Comparison of ENCODE assay signal across 2 cellular contexts in the genomic region with DNA sequence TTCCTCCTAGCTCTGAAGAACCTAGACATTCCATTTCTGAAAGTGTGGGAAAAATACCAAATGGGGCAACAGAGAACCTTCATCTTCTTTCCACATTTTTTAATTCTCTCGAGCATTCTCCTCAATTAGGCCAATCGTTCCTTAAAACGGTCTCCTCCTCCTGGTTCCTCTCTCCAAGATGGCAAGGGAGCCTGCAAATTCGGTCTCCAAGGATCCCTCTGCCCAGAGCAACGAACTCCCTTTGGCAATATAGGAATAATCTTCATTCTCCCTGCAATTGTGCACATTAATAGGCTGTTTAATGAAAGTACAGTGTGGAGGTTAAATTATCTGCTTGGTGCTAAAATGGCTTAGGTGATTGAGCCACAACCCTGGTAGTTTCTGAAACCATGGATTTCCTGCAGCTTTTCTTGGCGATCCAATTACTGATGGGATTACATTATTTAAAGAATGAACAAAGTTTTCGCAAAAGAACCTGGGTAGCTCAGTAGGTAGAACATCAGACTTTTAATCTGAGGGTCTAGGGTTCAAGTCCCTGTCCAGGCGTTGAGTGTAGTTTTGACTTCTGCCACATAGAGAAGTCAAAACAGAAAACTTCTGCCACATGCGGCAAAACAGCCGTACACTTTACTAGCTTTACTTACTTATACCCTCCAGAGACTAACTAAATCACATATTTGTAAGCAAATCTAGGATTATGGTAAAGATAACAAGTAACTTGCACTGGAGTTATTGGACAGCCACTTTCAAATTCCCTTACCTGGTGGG.
A peak's percentile ranks its signal among the peaks of the same experiment; 100 is the strongest.
TF ChIP-seq lines count a peak whose summit lies in the region.

No MANE protein-coding gene starts in this region.

TF ChIP-seq in HepG2, 621 proteins besides CTCF, POLR2A, EP300 and RAD21:
- TF ChIP-seq ZFYVE20 (CRISPR knock-in tag; IDR thresholded peaks at IDR 0.05; ENCODE audit: borderline replicate concordance, low read depth) (no peak), ZNF234 (CRISPR knock-in tag; conservative IDR thresholded peaks at IDR 0.05) (no peak), NFYC (CRISPR knock-in tag; IDR thresholded peaks at IDR 0.05) (no peak), SRF (IDR thresholded peaks at IDR 0.05; ENCODE audit: low read depth, low read length) (no peak), ZNF572 (CRISPR knock-in tag; IDR thresholded peaks at IDR 0.05) (no peak), ZNF24 (IDR thresholded peaks at IDR 0.05) (peak; percentile 53; the same call in 1 of the 2 replicates), JUND (CRISPR knock-in tag; IDR thresholded peaks at IDR 0.05) (no peak), MAF1 (CRISPR knock-in tag; IDR thresholded peaks at IDR 0.05; ENCODE audit: borderline replicate concordance) (peak; percentile 81; the same call in 1 of the 2 replicates)
- TF ChIP-seq, protein P1, sequence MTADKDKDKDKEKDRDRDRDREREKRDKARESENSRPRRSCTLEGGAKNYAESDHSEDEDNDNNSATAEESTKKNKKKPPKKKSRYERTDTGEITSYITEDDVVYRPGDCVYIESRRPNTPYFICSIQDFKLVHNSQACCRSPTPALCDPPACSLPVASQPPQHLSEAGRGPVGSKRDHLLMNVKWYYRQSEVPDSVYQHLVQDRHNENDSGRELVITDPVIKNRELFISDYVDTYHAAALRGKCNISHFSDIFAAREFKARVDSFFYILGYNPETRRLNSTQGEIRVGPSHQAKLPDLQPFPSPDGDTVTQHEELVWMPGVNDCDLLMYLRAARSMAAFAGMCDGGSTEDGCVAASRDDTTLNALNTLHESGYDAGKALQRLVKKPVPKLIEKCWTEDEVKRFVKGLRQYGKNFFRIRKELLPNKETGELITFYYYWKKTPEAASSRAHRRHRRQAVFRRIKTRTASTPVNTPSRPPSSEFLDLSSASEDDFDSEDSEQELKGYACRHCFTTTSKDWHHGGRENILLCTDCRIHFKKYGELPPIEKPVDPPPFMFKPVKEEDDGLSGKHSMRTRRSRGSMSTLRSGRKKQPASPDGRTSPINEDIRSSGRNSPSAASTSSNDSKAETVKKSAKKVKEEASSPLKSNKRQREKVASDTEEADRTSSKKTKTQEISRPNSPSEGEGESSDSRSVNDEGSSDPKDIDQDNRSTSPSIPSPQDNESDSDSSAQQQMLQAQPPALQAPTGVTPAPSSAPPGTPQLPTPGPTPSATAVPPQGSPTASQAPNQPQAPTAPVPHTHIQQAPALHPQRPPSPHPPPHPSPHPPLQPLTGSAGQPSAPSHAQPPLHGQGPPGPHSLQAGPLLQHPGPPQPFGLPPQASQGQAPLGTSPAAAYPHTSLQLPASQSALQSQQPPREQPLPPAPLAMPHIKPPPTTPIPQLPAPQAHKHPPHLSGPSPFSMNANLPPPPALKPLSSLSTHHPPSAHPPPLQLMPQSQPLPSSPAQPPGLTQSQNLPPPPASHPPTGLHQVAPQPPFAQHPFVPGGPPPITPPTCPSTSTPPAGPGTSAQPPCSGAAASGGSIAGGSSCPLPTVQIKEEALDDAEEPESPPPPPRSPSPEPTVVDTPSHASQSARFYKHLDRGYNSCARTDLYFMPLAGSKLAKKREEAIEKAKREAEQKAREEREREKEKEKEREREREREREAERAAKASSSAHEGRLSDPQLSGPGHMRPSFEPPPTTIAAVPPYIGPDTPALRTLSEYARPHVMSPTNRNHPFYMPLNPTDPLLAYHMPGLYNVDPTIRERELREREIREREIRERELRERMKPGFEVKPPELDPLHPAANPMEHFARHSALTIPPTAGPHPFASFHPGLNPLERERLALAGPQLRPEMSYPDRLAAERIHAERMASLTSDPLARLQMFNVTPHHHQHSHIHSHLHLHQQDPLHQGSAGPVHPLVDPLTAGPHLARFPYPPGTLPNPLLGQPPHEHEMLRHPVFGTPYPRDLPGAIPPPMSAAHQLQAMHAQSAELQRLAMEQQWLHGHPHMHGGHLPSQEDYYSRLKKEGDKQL (CRISPR knock-in tag; IDR thresholded peaks at IDR 0.05; ENCODE audit: low read depth): no peak

TF ChIP-seq in GM12878, 131 proteins besides CTCF, POLR2A, EP300 and RAD21:
- no peak for TF ChIP-seq SMARCA5 (IDR thresholded peaks at IDR 0.05)
- no peak for TF ChIP-seq NR2C2 (IDR thresholded peaks at IDR 0.05; ENCODE audit: borderline replicate concordance, control insufficient read depth, insufficient read length, low read depth)
- TF ChIP-seq PAX8 (IDR thresholded peaks at IDR 0.05): no peak
- TF ChIP-seq CBX5 (IDR thresholded peaks at IDR 0.05; ENCODE audit: low read depth): no peak
TF ChIP-seq in GM12878: peak in this region for 0.
